In genomic region chr15:79990280-79990996, GRCh38 we compare ENCODE assay signal across 29 cellular contexts. TPM values are rescaled to one million over a fixed set of nuclear protein-coding genes. Genes with fewer than 3 reads are reported as not detected.
DNase-seq lines count a peak whose midpoint lies in the region; ATAC-seq, FAIRE-seq and TF ChIP-seq lines count a peak whose summit lies in the region.
"Had no signal": no experiment of that assay in that cellular context is flagged by ENCODE, and none has a peak within 500 bp of the region (broad histone marks: within the 10 kb centered on the region; RNA-seq: fewer than 3 reads in every experiment).

No MANE protein-coding gene starts in this region.

- no peak overlapping the region; the same call in 1 of the 2 replicates for H2AFZ ChIP-seq in GM12878 (ENCODE audit: control insufficient read depth, low read depth, low read length)

- DNase-seq in GM12892 (ENCODE audit: insufficient read length) (no peak), GM12878 (ENCODE audit: low read depth, low spot score) (no peak), DMS 273 treated with DMSO at 0.1 percent for 48 hours (lab: John Stamatoyannopoulos, UW) (no peak), HFFc6 (no peak)
- no peak for DNase-seq in stimulated activated naive B cell treated with anti-CD40 and anti-IgM and Interleukin-4, amounts not matched to agents 10 μg/mL and 1 μg/mL and 100 μg/mL, for 72 hours
- DNase-seq: CD4-positive, alpha-beta memory T cell; COR-L47; DMS79; EL; GDM1; KG1; NCI-H1048; NCI-H1417 treated with DMSO at 0.1 percent for 48 hours; NCI-H1694 treated with DMSO at 0.1 percent for 48 hours; NCI-H2081; NCI-H2227 treated with DMSO at 0.1 percent for 48 hours; NCI-H526 treated with DMSO at 0.1 percent for 48 hours; Right ventricle myocardium superior; RPMI8226 had no signal

- no peaks in the 10 kb centered on the region for H3K27me3 ChIP-seq in GM12878 (replicated peaks in 1 of 2; ENCODE audit: control insufficient read depth in 2 of 2, insufficient read depth in 2 of 2, low read length in 1 of 2)
- H3K27me3 ChIP-seq in neutrophil, result no peaks in the 10 kb centered on the region
- H3K27me3 ChIP-seq: BLaER1 treated with 17β-estradiol and CSF1 and Interleukin-3, amounts not matched to agents 10 nM and 100 nM; SJSA1 had no signal

- no peak for TF ChIP-seq RAD21 in GM12878 (IDR thresholded peaks at IDR 0.05; ENCODE audit: insufficient read depth, low read depth, low read length)

- H3K36me3 Mint-ChIP-seq in stimulated activated naive B cell treated with anti-CD40 and anti-IgM and Interleukin-4, amounts not matched to agents 10 μg/mL and 1 μg/mL and 100 μg/mL, for 72 hours, result no peaks in the 10 kb centered on the region
- no peaks in the 10 kb centered on the region for H3K36me3 Mint-ChIP-seq in HFFc6 (ENCODE audit: low read depth)
- H3K36me3 Mint-ChIP-seq: CD4-positive, alpha-beta memory T cell had no signal

- H3K4me1 ChIP-seq in GM12878 (ENCODE audit: control insufficient read depth, insufficient read depth, low read length) (peaks cover 18% of the 10 kb centered on the region), neutrophil (ENCODE audit: control insufficient read depth in 1 of 2, insufficient read depth in 1 of 2, low read depth in 1 of 2, low read length in 1 of 2) (peaks cover 70 to 81% of the 10 kb centered on the region in 2 experiments)
- H3K4me1 ChIP-seq: SJSA1 had no signal

- H3K9ac ChIP-seq in GM12878 (ENCODE audit: control insufficient read depth, insufficient read depth, low read length), result no peak overlapping the region
- H3K9ac ChIP-seq: BLaER1 treated with 17β-estradiol and CSF1 and Interleukin-3, amounts not matched to agents 10 nM and 100 nM had no signal

- 63% methylated on average over 8 of the region's 8 CpGs for WGBS in GM12878 (ENCODE audit: insufficient coverage, insufficient replicate concordance, low lambda C conversion rate, missing lambda C conversion rate)

- POLR2A ChIA-PET in GM12878 (lab: Charles Lee), result interaction anchor here (1.0 to 2.3 kb wide), 3 partner anchors 13 to 92 kb away, joined by 4 to 10 read pairs (median 8); no protein-coding TSS in a partner anchor

- peak overlapping the region; percentile 32 for H3K27ac ChIP-seq in GM12878 (ENCODE audit: control insufficient read depth, insufficient read depth)
- H3K27ac ChIP-seq in neutrophil, result peak overlapping the region; percentile 90
- H3K27ac ChIP-seq: SJSA1 had no signal

- CTCF ChIA-PET in GM12878 (lab: Yijun Ruan, JAX), result interaction anchor here (0.8 to 4.9 kb wide), 10 partner anchors 8 to 609 kb away, joined by 3 to 73 read pairs (median 5); no protein-coding TSS in a partner anchor

- H3K27me3 Mint-ChIP-seq in stimulated activated naive B cell treated with anti-CD40 and anti-IgM and Interleukin-4, amounts not matched to agents 10 μg/mL and 1 μg/mL and 100 μg/mL, for 72 hours, result peaks cover 0 to 3% of the 10 kb centered on the region in 2 donors
- peaks cover 3% of the 10 kb centered on the region; the same call in 1 of the 2 replicates for H3K27me3 Mint-ChIP-seq in HFFc6 (ENCODE audit: insufficient read depth)
- H3K27me3 Mint-ChIP-seq: CD4-positive, alpha-beta memory T cell had no signal

- H3K4me3 Mint-ChIP-seq in stimulated activated naive B cell treated with anti-CD40 and anti-IgM and Interleukin-4, amounts not matched to agents 10 μg/mL and 1 μg/mL and 100 μg/mL, for 72 hours, result peak overlapping the region; percentile 7 to 29
- H3K4me3 Mint-ChIP-seq in HFFc6, result no peak overlapping the region
- H3K4me3 Mint-ChIP-seq: CD4-positive, alpha-beta memory T cell had no signal

- TSS peak; percentile 87 for BruUV-seq in GM12878 (replicated peaks; lab: Mats Ljungman, UMichigan)

- peak overlapping the region; percentile 72 for H3K4me2 ChIP-seq in GM12878 (ENCODE audit: control insufficient read depth, insufficient read depth)
- H3K4me2 ChIP-seq: A549 had no signal

- H4K20me1 ChIP-seq in GM12878 (ENCODE audit: control insufficient read depth, insufficient read depth), result no peaks in the 10 kb centered on the region
- H4K20me1 ChIP-seq: BLaER1 treated with 17β-estradiol and CSF1 and Interleukin-3, amounts not matched to agents 10 nM and 100 nM had no signal

- TF ChIP-seq CTCF in GM12878 (IDR thresholded peaks at IDR 0.05 in 2 of 3, conservative IDR thresholded peaks at IDR 0.05 in 1 of 3; ENCODE audit: control insufficient read depth in 2 of 3, extremely low read depth in 1 of 3, insufficient read depth in 1 of 3, low read depth in 3 of 3, low read length in 3 of 3) (no peak), neutrophil (IDR thresholded peaks at IDR 0.05) (no peak), HFFc6 (IDR thresholded peaks at IDR 0.05) (no peak)

- no peaks in the 10 kb centered on the region for H3K9me3 ChIP-seq in GM12878 (replicated peaks; ENCODE audit: control insufficient read depth, insufficient read depth, low read length)
- no peaks in the 10 kb centered on the region for H3K9me3 ChIP-seq in neutrophil
- H3K9me3 ChIP-seq: A549; BLaER1 treated with 17β-estradiol and CSF1 and Interleukin-3, amounts not matched to agents 10 nM and 100 nM; SJSA1 had no signal

- TF ChIP-seq POLR2A in GM12892 (IDR thresholded peaks at IDR 0.05; ENCODE audit: low read depth, low read length), result no peak
- no peak for TF ChIP-seq POLR2A in GM12878 (IDR thresholded peaks at IDR 0.05; ENCODE audit: low read depth, low read length)

- H3K36me3 ChIP-seq in GM12878 (ENCODE audit: control insufficient read depth in 2 of 2, insufficient read depth in 2 of 2, low read length in 1 of 2) (no peaks in the 10 kb centered on the region), neutrophil (no peaks in the 10 kb centered on the region)
- H3K36me3 ChIP-seq: BLaER1 treated with 17β-estradiol and CSF1 and Interleukin-3, amounts not matched to agents 10 nM and 100 nM; SJSA1 had no signal

- ATAC-seq in GM12878 (peak; percentile 47), GM21717 (IDR thresholded peaks at IDR 0.05; ENCODE audit: unreplicated experiment) (no peak), HG03045 (IDR thresholded peaks at IDR 0.05; ENCODE audit: unreplicated experiment) (no peak)
- peak; percentile 50 to 53 for ATAC-seq in stimulated activated naive B cell treated with anti-CD40 and anti-IgM and Interleukin-4, amounts not matched to agents 10 μg/mL and 1 μg/mL and 100 μg/mL, for 72 hours (replicated peaks)
- ATAC-seq: HCT116 had no signal

- SMC1A ChIA-PET in GM12878 (lab: Charles Lee; ENCODE audit: uncharacterized antibody, unreplicated experiment), result interaction anchor here (0.5 to 3.5 kb wide), 12 partner anchors 12 to 183 kb away, joined by 3 to 19 read pairs (median 4); no protein-coding TSS in a partner anchor

- H3K79me2 ChIP-seq in GM12878 (ENCODE audit: control insufficient read depth, insufficient read depth, low read length), result no peaks in the 10 kb centered on the region

- peaks cover 37 to 41% of the 10 kb centered on the region in 2 donors for H3K4me1 Mint-ChIP-seq in stimulated activated naive B cell treated with anti-CD40 and anti-IgM and Interleukin-4, amounts not matched to agents 10 μg/mL and 1 μg/mL and 100 μg/mL, for 72 hours
- H3K4me1 Mint-ChIP-seq in HFFc6 (ENCODE audit: low read depth), result peaks cover 27% of the 10 kb centered on the region

- in situ Hi-C loops in GM12878 (cut with MboI), result loop anchor here (10.0 kb wide), 2 partner anchors 216 to 606 kb away; no protein-coding TSS in a partner anchor

- no peaks in the 10 kb centered on the region for H3K9me3 Mint-ChIP-seq in stimulated activated naive B cell treated with anti-CD40 and anti-IgM and Interleukin-4, amounts not matched to agents 10 μg/mL and 1 μg/mL and 100 μg/mL, for 72 hours
- no peaks in the 10 kb centered on the region for H3K9me3 Mint-ChIP-seq in HFFc6
- H3K9me3 Mint-ChIP-seq: CD4-positive, alpha-beta memory T cell had no signal

- peak overlapping the region; percentile 53 for H3K27ac Mint-ChIP-seq in stimulated activated naive B cell treated with anti-CD40 and anti-IgM and Interleukin-4, amounts not matched to agents 10 μg/mL and 1 μg/mL and 100 μg/mL, for 72 hours
- no peak overlapping the region for H3K27ac Mint-ChIP-seq in HFFc6

- peak; percentile 58 for FAIRE-seq in GM12892 (lab: Jason Lieb, UNC)
- no peak for FAIRE-seq in GM12878 (lab: Jason Lieb, UNC)
- FAIRE-seq: A549, H1, HTR-8/SVneo had no signal

- H3K4me3 ChIP-seq in GM12878 (no peak overlapping the region), neutrophil (ENCODE audit: low read depth in 1 of 2, low read length in 1 of 2) (peak overlapping the region; percentile 37 to 50)
- H3K4me3 ChIP-seq: A549; BLaER1 treated with 17β-estradiol and CSF1 and Interleukin-3, amounts not matched to agents 10 nM and 100 nM; SJSA1 had no signal

- TF ChIP-seq EP300 in GM12878 (IDR thresholded peaks at IDR 0.05; ENCODE audit: borderline replicate concordance in 1 of 2, control insufficient read depth in 1 of 2, low read depth in 2 of 2, low read length in 2 of 2), result peak; percentile 47 to 49; a peak in 2 of 4 replicates

- intact Hi-C loops in GM12878 (cut with micrococcal nuclease; ENCODE audit: unreplicated experiment), result loop anchor here (1.0 kb wide), 1 partner anchor 87 kb away; no protein-coding TSS in a partner anchor

- RAD21 ChIA-PET in GM12878 (lab: Charles Lee; ENCODE audit: unreplicated experiment), result interaction anchor here (1.1 to 2.3 kb wide), 6 partner anchors 13 to 92 kb away, joined by 3 to 9 read pairs (median 5); partner anchors contain the start of gene BCL2A1

RNA-seq across cellular contexts. Expression of gene BCL2A1, which starts 19.4 kb away (rescaled TPM):
- 266 TPM for polyA plus RNA-seq in GM12892 (2012; ENCODE audit: missing spikeins)
- total RNA-seq in GM12878 (2013; cell fraction: nucleolus; rRNA removed), result 254 and 257 TPM in 2 replicates
- 181 and 223 TPM in 2 replicates for total RNA-seq in GM12878 (2014; rRNA removed)
- total RNA-seq in GM12878 (2014; rRNA removed; fragmentation: Illumina TruSeq; extraction: Trizol), result 358 and 373 TPM in 2 replicates
- 183 and 212 TPM in 2 replicates for total RNA-seq in GM12878 (2021)
- polyA plus RNA-seq in GM12878 (2011; ENCODE audit: low read depth), result 147 TPM
- 375 and 596 TPM in 2 replicates for polyA plus RNA-seq in GM12878 (2011; rRNA removed)
- polyA plus RNA-seq in GM12878 (2011; cell fraction: cytosol; rRNA removed), result 165 and 194 TPM in 2 replicates
- polyA plus RNA-seq in GM12878 (2011; cell fraction: nucleus; rRNA removed), result 92.5 and 111 TPM in 2 replicates
- 152 and 177 TPM in 2 replicates for polyA plus RNA-seq in GM12878 (2012)
- 374 and 510 TPM in 2 replicates for polyA plus RNA-seq in GM12878 (2014; fragmentation: Illumina TruSeq; extraction: Trizol)
- polyA plus RNA-seq in GM12878 (2014; fragmentation: Nextera tagmentation; extraction: Ambion mirVana), result 100 to 1,000 TPM; 536 to 570 TPM
- polyA plus RNA-seq in GM12878 (2014; rRNA removed), result 224 and 283 TPM in 2 replicates
- polyA plus RNA-seq in GM12878 (2016; fragmentation: Nextera tagmentation; extraction: Ambion mirVana), result 100 to 1,000 TPM; 190 to 192 TPM
- polyA minus RNA-seq in GM12878 (2011; rRNA and poly(A)+ RNA removed), result 130 and 161 TPM in 2 replicates
- 40.8 and 46.6 TPM in 2 replicates for polyA minus RNA-seq in GM12878 (2011; cell fraction: cytosol; rRNA and poly(A)+ RNA removed)
- 73.5 and 89.2 TPM in 2 replicates for polyA minus RNA-seq in GM12878 (2011; cell fraction: nucleus; rRNA and poly(A)+ RNA removed)
- under 1 TPM in 2 of 6 experiments, not detected in 4; 0.27 to 0.46 TPM for total RNA-seq in HFFc6 (2021; fragmentation: NEBNext Ultra II Directional; extraction: Animal tissue kit (Norgen Biotek cat#: 25700))
- total RNA-seq: H1, NCI-H460 had no signal
- polyA plus RNA-seq: H1 had no signal

Comparison
In these comparisons a context has a peak if more than half of its experiments do, and no peak if none do; other contexts are left out.
1. ATAC-seq: peak in GM12878 (single experiment) and stimulated activated naive B cell treated with anti-CD40 and anti-IgM and Interleukin-4, amounts not matched to agents 10 μg/mL and 1 μg/mL and 100 μg/mL, for 72 hours (2 of 2); none in GM21717 (single experiment) and HG03045 (single experiment).
2. RNA of gene BCL2A1, which starts 19.4 kb away (total RNA-seq): 181 to 373 TPM in GM12878; 0.27 to 0.46 TPM in HFFc6; every median in the first group is over 100 times any median in the second.